In the genomic region with DNA sequence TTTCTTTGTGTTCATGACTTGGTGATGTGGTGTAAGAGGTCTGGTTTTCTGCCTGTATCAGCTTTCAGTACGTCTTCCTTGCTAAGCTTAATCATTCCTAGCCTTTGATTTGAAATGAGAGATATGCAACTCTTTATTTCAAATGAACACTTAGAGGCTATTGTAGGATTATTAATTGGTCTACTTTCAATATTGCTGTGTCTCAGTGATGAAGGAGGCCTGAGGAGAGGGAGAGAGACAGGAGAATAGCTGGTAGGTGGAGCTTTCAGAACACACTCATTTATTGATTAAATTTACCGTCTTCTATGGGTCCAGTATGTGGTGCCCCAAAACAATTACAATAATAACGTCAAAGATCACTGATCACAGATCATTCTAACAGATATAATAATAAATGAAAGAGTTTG, we compare ENCODE assay signal across 15 cellular contexts.
DNase-seq lines count a peak whose midpoint lies in the region; ATAC-seq and TF ChIP-seq lines count a peak whose summit lies in the region.
"Had no signal": no experiment of that assay in that cellular context is flagged by ENCODE, and none has a peak within 500 bp of the region (broad histone marks: within the 10 kb centered on the region; RNA-seq: fewer than 3 reads in every experiment).

No MANE protein-coding gene starts in this region.

- H3K4me3 Mint-ChIP-seq in CD4-positive, alpha-beta memory T cell = peak overlapping the region; percentile 18 to 81 (median 44)
- H3K4me3 Mint-ChIP-seq in T-cell = peak overlapping the region in 2 of 3 donors; percentile 39 to 51

- H3K4me1 Mint-ChIP-seq in CD4-positive, alpha-beta memory T cell = peaks cover 13 to 25% (median 17%) of the 10 kb centered on the region in 4 donors
- peaks cover 21 to 28% (median 26%) of the 10 kb centered on the region in 3 donors for H3K4me1 Mint-ChIP-seq in T-cell

- H3K9me3 ChIP-seq in BLaER1 (peaks cover 11% of the 10 kb centered on the region; the same call in 1 of the 2 replicates), fibroblast of lung (ENCODE audit: control insufficient read depth, insufficient read depth, low read depth, low read length) (no peaks in the 10 kb centered on the region)
- H3K9me3 ChIP-seq in CD4-positive, alpha-beta memory T cell (ENCODE audit: control insufficient read depth in 1 of 2, low read length in 2 of 2) = no peaks in the 10 kb centered on the region
- H3K9me3 ChIP-seq: esophagus muscularis mucosa, sigmoid colon had no signal

- peaks cover 0 to 6% (median 0%) of the 10 kb centered on the region in 8 donors for H3K9me3 Mint-ChIP-seq in CD4-positive, alpha-beta memory T cell
- no peaks in the 10 kb centered on the region for H3K9me3 Mint-ChIP-seq in T-cell

- H3K27me3 ChIP-seq in BLaER1 (no peaks in the 10 kb centered on the region), fibroblast of lung (ENCODE audit: control insufficient read depth, insufficient read depth, low read length) (no peaks in the 10 kb centered on the region)
- H3K27me3 ChIP-seq in CD4-positive, alpha-beta memory T cell (ENCODE audit: insufficient read depth, low read length) = no peaks in the 10 kb centered on the region
- H3K27me3 ChIP-seq: esophagus muscularis mucosa, sigmoid colon had no signal

- CTCF ChIA-PET in CD4-positive, alpha-beta memory T cell (lab: Charles Lee; ENCODE audit: partially characterized antibody) = no interaction called here
- CTCF ChIA-PET in T-cell (lab: Charles Lee) = interaction anchor here in 1 of 2 donors (0.6 kb wide), 1 partner anchor 27 kb away, joined by 3 read pairs; no protein-coding TSS in a partner anchor

- H3K79me2 ChIP-seq in fibroblast of lung (ENCODE audit: control insufficient read depth, insufficient read depth, low read length) = no peaks in the 10 kb centered on the region

- H4K20me1 ChIP-seq in BLaER1 (no peaks in the 10 kb centered on the region), fibroblast of lung (ENCODE audit: control insufficient read depth, extremely low read depth, insufficient read depth, low read length) (no peaks in the 10 kb centered on the region)

- peaks cover 19% of the 10 kb centered on the region for H3K4me1 ChIP-seq in BLaER1
- peaks cover 26% of the 10 kb centered on the region for H3K4me1 ChIP-seq in CD4-positive, alpha-beta memory T cell (ENCODE audit: insufficient read depth, low read length)
- no peaks in the 10 kb centered on the region for H3K4me1 ChIP-seq in fibroblast of lung (ENCODE audit: control insufficient read depth, extremely low read depth, insufficient read depth, low read length)
- H3K4me1 ChIP-seq: esophagus muscularis mucosa, sigmoid colon had no signal

- H3K9ac ChIP-seq in BLaER1 (no peak overlapping the region), fibroblast of lung (ENCODE audit: insufficient read depth, low read length) (no peak overlapping the region)

- H3K36me3 ChIP-seq in BLaER1 (no peaks in the 10 kb centered on the region), fibroblast of lung (ENCODE audit: control insufficient read depth, insufficient read depth, low read length) (no peaks in the 10 kb centered on the region)
- no peaks in the 10 kb centered on the region for H3K36me3 ChIP-seq in CD4-positive, alpha-beta memory T cell (ENCODE audit: insufficient read depth, low read length)
- H3K36me3 ChIP-seq: esophagus muscularis mucosa, sigmoid colon had no signal

- POLR2A ChIA-PET in CD4-positive, alpha-beta memory T cell (lab: Charles Lee; ENCODE audit: partially characterized antibody) = no interaction called here
- POLR2A ChIA-PET in T-cell (lab: Charles Lee) = interaction anchor here in 1 of 2 donors (0.6 kb wide), 1 partner anchor 182 kb away, joined by 3 read pairs; no protein-coding TSS in a partner anchor

- H3K27ac Mint-ChIP-seq in CD4-positive, alpha-beta memory T cell = peak overlapping the region in 2 of 7 donors; percentile 61 to 69
- peak overlapping the region in 1 of 2 donors; percentile 62 for H3K27ac Mint-ChIP-seq in T-cell

- in situ Hi-C loops in GM13977 (cut with MboI; ENCODE audit: low pct_unique_long_range_greater_than_20kb, low sequenced_read_pairs, unreplicated experiment) = no loop called here

- H3K27me3 Mint-ChIP-seq in CD4-positive, alpha-beta memory T cell = no peaks in the 10 kb centered on the region
- H3K27me3 Mint-ChIP-seq in T-cell = no peaks in the 10 kb centered on the region

- H3K4me2 ChIP-seq in BLaER1 (peak overlapping the region; percentile 78), fibroblast of lung (ENCODE audit: extremely low read depth, insufficient read depth, low read length) (peak overlapping the region; percentile 37)

- TF ChIP-seq CTCF in fibroblast of lung (conservative IDR thresholded peaks at IDR 0.05 in 1 of 2, IDR thresholded peaks at IDR 0.05 in 1 of 2; ENCODE audit: low read depth in 1 of 2, low read length in 2 of 2) = no peak
- no peak for TF ChIP-seq CTCF in GM13977 (IDR thresholded peaks at IDR 0.05; ENCODE audit: extremely low read depth, insufficient read depth, missing control alignments)

- intact Hi-C loops in CD4-positive, alpha-beta memory T cell (cut with micrococcal nuclease) = no loop called here

- H2AFZ ChIP-seq in fibroblast of lung (ENCODE audit: low read length) = peak overlapping the region; percentile 31

- no peak for DNase-seq in CD4-positive, alpha-beta memory T cell
- DNase-seq in T-cell = no peak
- no peak for DNase-seq in fibroblast of lung (ENCODE audit: low read depth in 2 of 2)
- DNase-seq in GM13977 (ENCODE audit: low spot score) = no peak
- DNase-seq in GF-D8 (lab: John Stamatoyannopoulos, UW) = no peak
- DNase-seq: activated CD4-positive, CD25-positive, alpha-beta regulatory T cell; activated naive CD4-positive, alpha-beta T cell; effector CD8-positive, alpha-beta T cell; NCI-H1105 treated with DMSO at 0.1 percent for 48 hours; NK-92 treated with Interleukin-12 subunit alpha and Interleukin-12 subunit beta, amount 100 ng/mL, for 24 hours; sigmoid colon; T-helper 9 cell had no signal

- H3K36me3 Mint-ChIP-seq in CD4-positive, alpha-beta memory T cell = peaks cover 0 to 16% of the 10 kb centered on the region in 2 donors
- H3K36me3 Mint-ChIP-seq in T-cell = peaks cover 24% of the 10 kb centered on the region

- H3K27ac ChIP-seq in BLaER1 = peak overlapping the region; percentile 73
- no peak overlapping the region for H3K27ac ChIP-seq in CD4-positive, alpha-beta memory T cell (ENCODE audit: low read depth, low read length)
- H3K27ac ChIP-seq in fibroblast of lung (ENCODE audit: insufficient read depth, low read length) = no peak overlapping the region
- H3K27ac ChIP-seq: esophagus muscularis mucosa, sigmoid colon had no signal

- H3K4me3 ChIP-seq in BLaER1 (peak overlapping the region; percentile 35; the same call in 1 of the 2 replicates), fibroblast of lung (replicated peaks in 1 of 4; ENCODE audit: control extremely low read depth in 1 of 4, insufficient read depth in 1 of 4, low read depth in 3 of 4, low read length in 4 of 4) (no peak overlapping the region)
- no peak overlapping the region for H3K4me3 ChIP-seq in CD4-positive, alpha-beta memory T cell (ENCODE audit: low read length in 2 of 2)
- H3K4me3 ChIP-seq: esophagus muscularis mucosa, sigmoid colon had no signal

- ATAC-seq in T-cell (replicated peaks in 1 of 4) (no peak), GM19455 (IDR thresholded peaks at IDR 0.05; ENCODE audit: unreplicated experiment) (no peak)
